Comparison of ENCODE assay signal across 20 cellular contexts in genomic region chr5:53080271-53080670, GRCh38. TPM values are rescaled to one million over a fixed set of nuclear protein-coding genes. Genes with fewer than 3 reads are reported as not detected.
DNase-seq lines count a peak whose midpoint lies in the region; ATAC-seq and TF ChIP-seq lines count a peak whose summit lies in the region.
"Had no signal": no experiment of that assay in that cellular context is flagged by ENCODE, and none has a peak within 500 bp of the region (broad histone marks: within the 10 kb centered on the region; RNA-seq: fewer than 3 reads in every experiment).

No MANE protein-coding gene starts in this region.

- DNase-seq in NCI-H2171 treated with DMSO at 0.1 percent for 48 hours (lab: John Stamatoyannopoulos, UW): peak; percentile 9
- no peak for DNase-seq in NCI-H2171 (lab: John Stamatoyannopoulos, UW)
- DNase-seq in activated naive CD8-positive, alpha-beta T cell treated with anti-CD3 and anti-CD28 coated beads, Interleukin-2, amount 10 ng/mL, durations not matched to agents 7 days and 5 days: no peak
- no peak for DNase-seq in activated naive CD8-positive, alpha-beta T cell treated with anti-CD3 and anti-CD28 coated beads for 36 hours
- DNase-seq in activated CD8-positive, alpha-beta T cell treated with anti-CD3 and anti-CD28 coated beads for 36 hours: peak; percentile 20
- DNase-seq in naive thymus-derived CD4-positive, alpha-beta T cell: peak in 4 of 9 donors; percentile 31 to 52 (median 44)
- no peak for DNase-seq in NCI-H1092 (lab: John Stamatoyannopoulos, UW)
- DNase-seq: 8988T, GDM1, GOT3, Kasumi-1, MM.1S, NCI-H1105, NCI-H187 treated with DMSO at 0.1 percent for 48 hours, NCI-H69, RPMI8226, SIG-M5 had no signal

- ATAC-seq in activated naive CD8-positive, alpha-beta T cell treated with anti-CD3 and anti-CD28 coated beads, Interleukin-2, amount 10 ng/mL, durations not matched to agents 7 days and 5 days (ENCODE audit: low read depth): peak; percentile 75
- ATAC-seq in activated CD8-positive, alpha-beta T cell treated with anti-CD3 and anti-CD28 coated beads for 36 hours: peak; percentile 85
- peak; percentile 38 for ATAC-seq in naive thymus-derived CD4-positive, alpha-beta T cell
- ATAC-seq in GM21526 (IDR thresholded peaks at IDR 0.05; ENCODE audit: low FRiP score, unreplicated experiment): no peak
- ATAC-seq: GM12878 had no signal

- no peak overlapping the region for H3K27ac ChIP-seq in naive thymus-derived CD4-positive, alpha-beta T cell (ENCODE audit: low read depth, low read length)
- H3K27ac ChIP-seq: BLaER1 had no signal

- intact Hi-C loops in activated CD8-positive, alpha-beta T cell treated with anti-CD3 and anti-CD28 coated beads for 36 hours (cut with micrococcal nuclease): no loop called here
- intact Hi-C loops in naive thymus-derived CD4-positive, alpha-beta T cell (cut with micrococcal nuclease): loop anchor here (5.0 to 10.0 kb wide), 2 partner anchors 48 to 355 kb away; no protein-coding TSS in a partner anchor

- POLR2A ChIA-PET in activated naive CD8-positive, alpha-beta T cell treated with anti-CD3 and anti-CD28 coated beads, Interleukin-2, amount 10 ng/mL, durations not matched to agents 7 days and 5 days (lab: Charles Lee): no interaction called here
- POLR2A ChIA-PET in activated CD8-positive, alpha-beta T cell treated with anti-CD3 and anti-CD28 coated beads for 36 hours (lab: Charles Lee): no interaction called here
- POLR2A ChIA-PET in naive thymus-derived CD4-positive, alpha-beta T cell (lab: Charles Lee): no interaction called here

- no peak overlapping the region for H3K4me3 Mint-ChIP-seq in activated naive CD8-positive, alpha-beta T cell treated with anti-CD3 and anti-CD28 coated beads, Interleukin-2, amount 10 ng/mL, durations not matched to agents 7 days and 5 days
- no peak overlapping the region for H3K4me3 Mint-ChIP-seq in activated naive CD8-positive, alpha-beta T cell treated with anti-CD3 and anti-CD28 coated beads for 36 hours
- H3K4me3 Mint-ChIP-seq in activated CD8-positive, alpha-beta T cell treated with anti-CD3 and anti-CD28 coated beads for 36 hours: no peak overlapping the region
- peak overlapping the region in 1 of 10 donors; percentile 37 for H3K4me3 Mint-ChIP-seq in naive thymus-derived CD4-positive, alpha-beta T cell

- H3K4me3 ChIP-seq in naive thymus-derived CD4-positive, alpha-beta T cell (ENCODE audit: low read length): no peak overlapping the region
- H3K4me3 ChIP-seq: BLaER1, GM12878 had no signal

- H3K9me3 ChIP-seq in naive thymus-derived CD4-positive, alpha-beta T cell (ENCODE audit: control insufficient read depth in 2 of 3, low read length in 3 of 3): no peaks in the 10 kb centered on the region
- H3K9me3 ChIP-seq: BLaER1 had no signal

- no peaks in the 10 kb centered on the region for H3K36me3 ChIP-seq in naive thymus-derived CD4-positive, alpha-beta T cell (ENCODE audit: control insufficient read depth in 2 of 3, insufficient read depth in 3 of 3, low read length in 3 of 3)
- H3K36me3 ChIP-seq: BLaER1 had no signal

- peak overlapping the region; percentile 54 for H3K27ac Mint-ChIP-seq in activated naive CD8-positive, alpha-beta T cell treated with anti-CD3 and anti-CD28 coated beads, Interleukin-2, amount 10 ng/mL, durations not matched to agents 7 days and 5 days
- no peak overlapping the region for H3K27ac Mint-ChIP-seq in activated naive CD8-positive, alpha-beta T cell treated with anti-CD3 and anti-CD28 coated beads for 36 hours
- H3K27ac Mint-ChIP-seq in activated CD8-positive, alpha-beta T cell treated with anti-CD3 and anti-CD28 coated beads for 36 hours: no peak overlapping the region
- peak overlapping the region in 2 of 9 donors; percentile 14 to 77 for H3K27ac Mint-ChIP-seq in naive thymus-derived CD4-positive, alpha-beta T cell

- no peak for TF ChIP-seq CTCF in activated CD8-positive, alpha-beta T cell treated with anti-CD3 and anti-CD28 coated beads for 36 hours (IDR thresholded peaks at IDR 0.05)

- H3K9me3 Mint-ChIP-seq in activated naive CD8-positive, alpha-beta T cell treated with anti-CD3 and anti-CD28 coated beads, Interleukin-2, amount 10 ng/mL, durations not matched to agents 7 days and 5 days: no peaks in the 10 kb centered on the region
- no peaks in the 10 kb centered on the region for H3K9me3 Mint-ChIP-seq in activated naive CD8-positive, alpha-beta T cell treated with anti-CD3 and anti-CD28 coated beads for 36 hours
- H3K9me3 Mint-ChIP-seq in activated CD8-positive, alpha-beta T cell treated with anti-CD3 and anti-CD28 coated beads for 36 hours: no peaks in the 10 kb centered on the region
- peaks cover 0 to 7% (median 0%) of the 10 kb centered on the region in 11 donors for H3K9me3 Mint-ChIP-seq in naive thymus-derived CD4-positive, alpha-beta T cell

- H3K4me1 ChIP-seq in naive thymus-derived CD4-positive, alpha-beta T cell (ENCODE audit: control insufficient read depth in 2 of 2, insufficient read depth in 2 of 2, low read length in 2 of 2): peaks cover 0 to 23% of the 10 kb centered on the region in 2 donors

- H3K4me1 Mint-ChIP-seq in activated naive CD8-positive, alpha-beta T cell treated with anti-CD3 and anti-CD28 coated beads, Interleukin-2, amount 10 ng/mL, durations not matched to agents 7 days and 5 days: peaks cover 40% of the 10 kb centered on the region
- peaks cover 16% of the 10 kb centered on the region for H3K4me1 Mint-ChIP-seq in activated naive CD8-positive, alpha-beta T cell treated with anti-CD3 and anti-CD28 coated beads for 36 hours
- H3K4me1 Mint-ChIP-seq in activated CD8-positive, alpha-beta T cell treated with anti-CD3 and anti-CD28 coated beads for 36 hours (ENCODE audit: low read depth): peaks cover 13% of the 10 kb centered on the region
- peaks cover 22 to 57% (median 31%) of the 10 kb centered on the region in 7 donors for H3K4me1 Mint-ChIP-seq in naive thymus-derived CD4-positive, alpha-beta T cell

- CTCF ChIA-PET in activated CD8-positive, alpha-beta T cell treated with anti-CD3 and anti-CD28 coated beads for 36 hours (lab: Charles Lee): no interaction called here
- CTCF ChIA-PET in naive thymus-derived CD4-positive, alpha-beta T cell (lab: Charles Lee): interaction anchor here (1.3 kb wide), 1 partner anchor 132 kb away, joined by 3 read pairs; no protein-coding TSS in a partner anchor

- H3K27me3 ChIP-seq in naive thymus-derived CD4-positive, alpha-beta T cell (ENCODE audit: control insufficient read depth in 2 of 2, insufficient read depth in 2 of 2, low read length in 2 of 2): no peaks in the 10 kb centered on the region
- H3K27me3 ChIP-seq: BLaER1 had no signal

- peaks cover 52% of the 10 kb centered on the region for H3K36me3 Mint-ChIP-seq in activated naive CD8-positive, alpha-beta T cell treated with anti-CD3 and anti-CD28 coated beads, Interleukin-2, amount 10 ng/mL, durations not matched to agents 7 days and 5 days
- peaks cover 4% of the 10 kb centered on the region for H3K36me3 Mint-ChIP-seq in activated naive CD8-positive, alpha-beta T cell treated with anti-CD3 and anti-CD28 coated beads for 36 hours
- no peaks in the 10 kb centered on the region for H3K36me3 Mint-ChIP-seq in activated CD8-positive, alpha-beta T cell treated with anti-CD3 and anti-CD28 coated beads for 36 hours (ENCODE audit: low read depth)
- peaks cover 0 to 75% (median 0%) of the 10 kb centered on the region in 5 donors for H3K36me3 Mint-ChIP-seq in naive thymus-derived CD4-positive, alpha-beta T cell

- no peaks in the 10 kb centered on the region for H3K27me3 Mint-ChIP-seq in activated naive CD8-positive, alpha-beta T cell treated with anti-CD3 and anti-CD28 coated beads, Interleukin-2, amount 10 ng/mL, durations not matched to agents 7 days and 5 days
- peaks cover 27% of the 10 kb centered on the region for H3K27me3 Mint-ChIP-seq in activated naive CD8-positive, alpha-beta T cell treated with anti-CD3 and anti-CD28 coated beads for 36 hours
- H3K27me3 Mint-ChIP-seq in activated CD8-positive, alpha-beta T cell treated with anti-CD3 and anti-CD28 coated beads for 36 hours: peaks cover 12% of the 10 kb centered on the region
- H3K27me3 Mint-ChIP-seq in naive thymus-derived CD4-positive, alpha-beta T cell: no peaks in the 10 kb centered on the region

RNA-seq across cellular contexts. Expression of gene MOCS2, which starts 29.3 kb away (rescaled TPM):
- total RNA-seq in activated naive CD8-positive, alpha-beta T cell treated with anti-CD3 and anti-CD28 coated beads, Interleukin-2, amount 10 ng/mL, durations not matched to agents 7 days and 5 days: 10 to 100 TPM; 23.1 to 26.0 TPM
- total RNA-seq in activated naive CD8-positive, alpha-beta T cell treated with anti-CD3 and anti-CD28 coated beads for 36 hours: 10 to 100 TPM; 27.0 to 32.0 TPM
- total RNA-seq in activated CD8-positive, alpha-beta T cell treated with anti-CD3 and anti-CD28 coated beads for 36 hours: 10 to 100 TPM; 18.6 to 19.9 TPM
- total RNA-seq in naive thymus-derived CD4-positive, alpha-beta T cell: 10 to 100 TPM; 12.8 to 29.8 (median 20.9) TPM
- polyA plus RNA-seq in naive thymus-derived CD4-positive, alpha-beta T cell: 10 to 100 TPM; 44.9 to 55.7 TPM

Comparison
In these comparisons a context has a peak if more than half of its experiments do, and no peak if none do; other contexts are left out.
1. DNase-seq: peak in NCI-H2171 treated with DMSO at 0.1 percent for 48 hours (single experiment) and activated CD8-positive, alpha-beta T cell treated with anti-CD3 and anti-CD28 coated beads for 36 hours (single experiment); none in NCI-H2171 (single experiment), activated naive CD8-positive, alpha-beta T cell treated with anti-CD3 and anti-CD28 coated beads, Interleukin-2, amount 10 ng/mL, durations not matched to agents 7 days and 5 days (single experiment), activated naive CD8-positive, alpha-beta T cell treated with anti-CD3 and anti-CD28 coated beads for 36 hours (single experiment) and NCI-H1092 (single experiment).